Comparison of ENCODE assay signal across 8 cellular contexts in the genomic region with DNA sequence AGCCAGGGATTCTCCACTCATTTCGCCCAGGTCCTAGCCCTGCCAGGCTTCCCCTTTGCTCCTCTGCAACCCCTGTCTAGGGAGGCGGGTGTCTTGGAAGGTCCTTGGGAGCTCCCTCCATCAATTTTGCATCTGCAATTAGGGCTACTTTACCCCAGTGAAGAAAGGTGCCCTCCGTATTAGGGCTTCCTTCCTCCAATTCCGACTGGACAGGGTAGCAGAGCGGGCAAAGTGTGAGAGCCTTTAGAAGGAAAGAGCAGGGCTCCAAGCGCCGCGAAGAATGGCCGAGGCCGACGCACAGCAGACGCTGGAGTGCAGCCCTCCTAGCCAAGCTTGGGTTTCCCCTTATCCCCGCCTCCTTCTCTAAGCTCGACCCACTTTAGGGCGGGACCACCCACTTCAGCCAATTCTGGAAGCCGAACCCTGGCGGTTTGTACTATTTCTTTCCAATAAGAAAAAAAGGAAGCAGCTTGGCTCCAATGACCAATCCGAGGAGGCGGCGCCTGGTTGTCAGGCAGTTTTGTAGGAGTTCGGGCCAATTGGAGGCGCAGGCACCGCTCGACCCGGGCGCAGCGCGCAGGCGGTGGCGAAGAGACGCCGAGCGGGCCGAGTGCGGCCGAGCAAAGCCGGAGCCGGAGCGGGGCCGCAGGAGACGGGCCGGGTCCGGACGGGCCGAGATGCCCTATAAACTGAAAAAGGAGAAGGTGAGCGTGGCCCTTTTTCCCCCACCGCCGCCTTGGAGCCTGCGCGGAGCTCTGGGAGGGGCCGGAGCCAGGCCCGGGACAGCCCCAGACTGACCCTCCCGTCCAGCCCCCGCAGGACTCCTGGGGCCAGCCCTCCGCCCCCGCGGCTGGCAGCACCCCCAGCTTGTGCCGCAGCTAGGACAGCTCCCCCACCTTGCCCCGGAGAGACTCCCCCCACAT.
A peak's percentile ranks its signal among the peaks of the same experiment; 100 is the strongest.
DNase-seq lines count a peak whose midpoint lies in the region; ATAC-seq lines count a peak whose summit lies in the region.

TSS of gene PPP2R5D (plus strand) at position 570 of the 923 bp plus-strand sequence. CDS start at position 678, 108 bp downstream.

- no peaks in the 10 kb centered on the region for H3K27me3 ChIP-seq in BLaER1 treated with 17β-estradiol and CSF1 and Interleukin-3, amounts not matched to agents 10 nM and 100 nM

- H3K27ac ChIP-seq in BLaER1 treated with 17β-estradiol and CSF1 and Interleukin-3, amounts not matched to agents 10 nM and 100 nM: peak within 1 kb of the TSS; percentile 72 to 91 (median 83)

- H3K4me3 ChIP-seq in BLaER1 treated with 17β-estradiol and CSF1 and Interleukin-3, amounts not matched to agents 10 nM and 100 nM: peak within 1 kb of the TSS; percentile 78 to 97 (median 94)

- peak within 1 kb of the TSS; percentile 90 to 98 (median 96) for H3K4me2 ChIP-seq in BLaER1 treated with 17β-estradiol and CSF1 and Interleukin-3, amounts not matched to agents 10 nM and 100 nM

- peaks cover 9 to 42% (median 36%) of the 10 kb centered on the region in 11 experiments; a peak in 20 of 22 replicates for H4K20me1 ChIP-seq in BLaER1 treated with 17β-estradiol and CSF1 and Interleukin-3, amounts not matched to agents 10 nM and 100 nM

- peaks cover 11 to 27% (median 23%) of the 10 kb centered on the region in 11 experiments for H3K36me3 ChIP-seq in BLaER1 treated with 17β-estradiol and CSF1 and Interleukin-3, amounts not matched to agents 10 nM and 100 nM

- peak; percentile 93 for ATAC-seq in GM19351 (IDR thresholded peaks at IDR 0.05; ENCODE audit: unreplicated experiment)
- peak; percentile 93 for ATAC-seq in HG03521 (IDR thresholded peaks at IDR 0.05; ENCODE audit: unreplicated experiment)

- H3K9ac ChIP-seq in BLaER1 treated with 17β-estradiol and CSF1 and Interleukin-3, amounts not matched to agents 10 nM and 100 nM: peak within 1 kb of the TSS; percentile 86 to 96 (median 94)

- no peaks in the 10 kb centered on the region for H3K9me3 ChIP-seq in BLaER1 treated with 17β-estradiol and CSF1 and Interleukin-3, amounts not matched to agents 10 nM and 100 nM (replicated peaks in 1 of 11)

- peak; percentile 100 for DNase-seq in NCI-H748 (lab: John Stamatoyannopoulos, UW; ENCODE audit: unreplicated experiment)
- peak; percentile 96 for DNase-seq in activated CD4-positive, alpha-beta T cell treated with anti-CD3 and anti-CD28 coated beads, Interleukin-2, amount 50 U/mL, for 1 hour
- peak; percentile 100 for DNase-seq in dedifferentiated amniotic fluid mesenchymal stem cell (ENCODE audit: extremely low spot score)
- DNase-seq in left kidney (ENCODE audit: low read depth, low spot score): peak; percentile 100
- peak; percentile 96 to 97 for DNase-seq in stimulated activated CD4-positive, alpha-beta T cell treated with anti-CD3 and anti-CD28 coated beads, Interleukin-2, amount 100 ng/mL, for 24 hours

- H3K4me1 ChIP-seq in BLaER1 treated with 17β-estradiol and CSF1 and Interleukin-3, amounts not matched to agents 10 nM and 100 nM: peaks cover 56 to 80% (median 61%) of the 10 kb centered on the region in 10 experiments

Comparison
In these comparisons a context has a peak if more than half of its experiments do, and no peak if none do; other contexts are left out.
1. Peak in every context shown above with its lines: DNase-seq, ATAC-seq, H3K4me3 ChIP-seq and H3K27ac ChIP-seq.